Comparison of ENCODE assay signal across 8 cellular contexts in the genomic region with DNA sequence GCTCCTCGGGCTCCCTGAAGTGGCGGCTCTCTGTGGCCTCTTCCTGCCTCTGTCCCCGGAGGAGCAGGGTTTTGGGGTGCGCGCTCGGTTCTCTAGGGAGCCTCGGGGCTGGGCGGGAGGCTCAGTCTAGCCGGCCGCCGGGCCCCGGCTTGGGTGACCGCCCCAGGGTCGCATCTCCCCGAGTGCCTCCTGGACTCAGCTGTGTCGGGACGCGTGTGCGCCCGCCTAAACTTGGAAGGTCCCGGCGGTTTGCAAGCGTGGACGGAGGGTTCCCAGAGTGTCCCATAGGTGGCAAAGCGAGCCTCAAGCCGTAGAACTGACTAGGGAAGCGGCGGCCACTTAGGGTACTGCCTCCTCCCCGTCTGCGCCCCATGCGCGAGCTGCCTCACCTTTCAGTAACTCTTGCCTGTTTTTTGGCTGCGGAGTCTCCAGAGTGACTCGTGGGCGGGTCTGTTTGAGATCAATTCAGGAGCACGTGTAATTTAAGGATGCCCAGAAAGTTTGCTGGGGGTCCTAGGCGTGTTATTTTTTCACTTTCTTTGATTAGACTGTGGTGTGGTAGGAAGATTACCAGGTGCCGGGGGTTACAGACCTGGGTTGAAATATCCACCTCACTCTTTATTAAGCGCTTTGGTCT. TPM values are rescaled to one million over a fixed set of nuclear protein-coding genes. Genes with fewer than 3 reads are reported as not detected.
DNase-seq lines count a peak whose midpoint lies in the region; ATAC-seq and TF ChIP-seq lines count a peak whose summit lies in the region.

No MANE protein-coding gene starts in this region.

- TF ChIP-seq CTCF in colonic mucosa (IDR thresholded peaks at IDR 0.05) (peak; percentile 57), left lung (IDR thresholded peaks at IDR 0.05) (peak; percentile 27 to 65)

- H3K36me3 ChIP-seq in colonic mucosa (no peaks in the 10 kb centered on the region), left lung (no peaks in the 10 kb centered on the region)

- H3K9me3 ChIP-seq in colonic mucosa (no peaks in the 10 kb centered on the region), left lung (no peaks in the 10 kb centered on the region)

- intact Hi-C loops in colonic mucosa (cut with DNase I) (loop anchor here (10.0 kb wide), 1 partner anchor 239 kb away; a partner anchor contains a TSS), left lung (cut with DNase I) (no loop called here)

- H3K27ac ChIP-seq in colonic mucosa: peak overlapping the region; percentile 85
- H3K27ac ChIP-seq in left lung: peak overlapping the region; percentile 84 to 90

- H3K27me3 ChIP-seq in colonic mucosa (no peaks in the 10 kb centered on the region), left lung (no peaks in the 10 kb centered on the region)

- H3K9ac ChIP-seq in colonic mucosa (ENCODE audit: low read depth in 2 of 2, low read length in 2 of 2): peak overlapping the region; percentile 73 to 77

- H3K4me3 ChIP-seq in colonic mucosa (peak overlapping the region; percentile 91), left lung (peak overlapping the region; percentile 67 to 85)

- H3K4me1 ChIP-seq in colonic mucosa (peaks cover 7% of the 10 kb centered on the region), left lung (peaks cover 5 to 20% of the 10 kb centered on the region in 2 donors)

- DNase-seq in AG08395 (ENCODE audit: low spot score): peak; percentile 83
- DNase-seq in NCI-H226: peak; percentile 49
- DNase-seq in activated CD4-positive, alpha-beta T cell treated with anti-CD3 and anti-CD28 coated beads for 4 hours: peak; percentile 58 to 61
- peak; percentile 61 for DNase-seq in colonic mucosa
- DNase-seq in left lung: peak; percentile 76 to 89
- DNase-seq in stimulated activated CD4-positive, alpha-beta T cell treated with anti-CD3 and anti-CD28 coated beads, Interleukin-2, amount 100 ng/mL, for 48 hours: peak; percentile 55 to 57

- ATAC-seq in GM18858 (IDR thresholded peaks at IDR 0.05; ENCODE audit: unreplicated experiment) (peak; percentile 37), HG03095 (IDR thresholded peaks at IDR 0.05; ENCODE audit: unreplicated experiment) (peak; percentile 45), left lung (peak; percentile 76)

RNA-seq across cellular contexts. Expression of a gene that starts 0.7 kb away (rescaled TPM):
- total RNA-seq in colonic mucosa (10 to 100 TPM; 37.2 to 49.7 TPM), left lung (10 to 100 TPM; 33.6 to 43.8 TPM)

RNA-seq across cellular contexts. Expression of a gene that starts 41.0 kb away (rescaled TPM):
- total RNA-seq in colonic mucosa: 10 to 100 TPM; 37.3 to 46.4 TPM
- total RNA-seq in left lung: 10 to 100 TPM; 27.7 to 33.4 TPM

RNA-seq across cellular contexts. Expression of a gene that starts 41.2 kb away (rescaled TPM):
- total RNA-seq in colonic mucosa (100 to 1,000 TPM; 154 to 159 TPM), left lung (100 to 1,000 TPM in 1 of 2 donors, 10 to 100 TPM in 1; 79.1 to 111 TPM)

Comparison
In these comparisons a context has a peak if more than half of its experiments do, and no peak if none do; other contexts are left out.
1. Peak in every context shown above with its lines: DNase-seq, ATAC-seq, H3K4me3 ChIP-seq and H3K27ac ChIP-seq.